ENCODE assay signal across 17 cellular contexts in genomic region chr11:82998697-82999096, GRCh38.
DNase-seq lines count a peak whose midpoint lies in the region; ATAC-seq and TF ChIP-seq lines count a peak whose summit lies in the region.
"Had no signal": no experiment of that assay in that cellular context is flagged by ENCODE, and none has a peak within 500 bp of the region (broad histone marks: within the 10 kb centered on the region; RNA-seq: fewer than 3 reads in every experiment).

No MANE protein-coding gene starts in this region.

- H3K4ac ChIP-seq in mesendoderm (ENCODE audit: low read depth, low read length) = no peak overlapping the region

- H3K4me3 Mint-ChIP-seq in activated CD4-positive, alpha-beta T cell treated with anti-CD3 and anti-CD28 coated beads, Interleukin-2, amount 10 ng/mL, durations not matched to agents 24 days and 14 days = no peak overlapping the region
- no peak overlapping the region for H3K4me3 Mint-ChIP-seq in activated T-helper 17 cell treated with anti-CD3 and anti-CD28 coated beads, Interleukin-2, amount 50 U/mL, for 72 hours
- H3K4me3 Mint-ChIP-seq: CD14-positive monocyte had no signal

- CTCF ChIA-PET in Panc1 (lab: Charles Lee) = interaction anchor here (1.0 kb wide), 1 partner anchor 131 kb away, joined by 4 read pairs; no protein-coding TSS in a partner anchor

- H3K27me3 ChIP-seq in Panc1 (ENCODE audit: control insufficient read depth, insufficient read depth, low read length) = no peaks in the 10 kb centered on the region
- H3K27me3 ChIP-seq in mesendoderm (ENCODE audit: insufficient read depth, low read length, poor library complexity) = no peaks in the 10 kb centered on the region

- H3K4me2 ChIP-seq in mesendoderm (ENCODE audit: low read length) = no peak overlapping the region
- H3K4me2 ChIP-seq: PC-9, SK-N-SH had no signal

- peaks cover 38% of the 10 kb centered on the region for H3K4me1 Mint-ChIP-seq in activated CD4-positive, alpha-beta T cell treated with anti-CD3 and anti-CD28 coated beads, Interleukin-2, amount 10 ng/mL, durations not matched to agents 24 days and 14 days
- H3K4me1 Mint-ChIP-seq in activated T-helper 17 cell treated with anti-CD3 and anti-CD28 coated beads, Interleukin-2, amount 50 U/mL, for 72 hours = peaks cover 37% of the 10 kb centered on the region
- H3K4me1 Mint-ChIP-seq: CD14-positive monocyte had no signal

- intact Hi-C loops in activated CD4-positive, alpha-beta T cell treated with anti-CD3 and anti-CD28 coated beads, Interleukin-2, amount 10 ng/mL, durations not matched to agents 24 days and 14 days (cut with micrococcal nuclease) = loop anchor here (5.0 to 10.0 kb wide), 2 partner anchors 119 to 286 kb away; partner anchors contain the start of gene CCDC90B
- intact Hi-C loops in Panc1 (cut with micrococcal nuclease; ENCODE audit: unreplicated experiment) = no loop called here

- H2BK120ac ChIP-seq in mesendoderm (ENCODE audit: low read depth, low read length) = no peak overlapping the region

- peaks cover 11% of the 10 kb centered on the region for H3K36me3 Mint-ChIP-seq in activated CD4-positive, alpha-beta T cell treated with anti-CD3 and anti-CD28 coated beads, Interleukin-2, amount 10 ng/mL, durations not matched to agents 24 days and 14 days (ENCODE audit: low read depth)
- no peaks in the 10 kb centered on the region for H3K36me3 Mint-ChIP-seq in activated T-helper 17 cell treated with anti-CD3 and anti-CD28 coated beads, Interleukin-2, amount 50 U/mL, for 72 hours (ENCODE audit: low read depth)
- H3K36me3 Mint-ChIP-seq: CD14-positive monocyte had no signal

- BruUV-seq in Panc1 (replicated peaks; lab: Mats Ljungman, UMichigan) = no TSS peak

- H3K79me2 ChIP-seq in mesendoderm (ENCODE audit: control insufficient read depth, insufficient read depth, low read length) = no peaks in the 10 kb centered on the region

- H3K4me1 ChIP-seq in Panc1 (ENCODE audit: control insufficient read depth, insufficient read depth, low read length) (peaks cover 17% of the 10 kb centered on the region), mesendoderm (ENCODE audit: control insufficient read depth, low read depth, low read length) (peaks cover 3% of the 10 kb centered on the region)

- POLR2A ChIA-PET in Panc1 (lab: Charles Lee) = interaction anchor here (0.6 to 1.0 kb wide), 3 partner anchors 9 to 351 kb away, joined by 3 to 5 read pairs (median 4); no protein-coding TSS in a partner anchor

- H3K27ac Mint-ChIP-seq in activated CD4-positive, alpha-beta T cell treated with anti-CD3 and anti-CD28 coated beads, Interleukin-2, amount 10 ng/mL, durations not matched to agents 24 days and 14 days = peak overlapping the region; percentile 42
- H3K27ac Mint-ChIP-seq in activated T-helper 17 cell treated with anti-CD3 and anti-CD28 coated beads, Interleukin-2, amount 50 U/mL, for 72 hours = no peak overlapping the region
- H3K27ac Mint-ChIP-seq: CD14-positive monocyte had no signal

- H3K56ac ChIP-seq in mesendoderm (ENCODE audit: low read length) = no peak overlapping the region

- no peaks in the 10 kb centered on the region for H3K9me3 ChIP-seq in Panc1 (ENCODE audit: control insufficient read depth, insufficient read depth, low read depth, low read length)
- H3K9me3 ChIP-seq: Caco-2, SK-N-SH had no signal

- peaks cover 7% of the 10 kb centered on the region for H3K9me3 Mint-ChIP-seq in activated CD4-positive, alpha-beta T cell treated with anti-CD3 and anti-CD28 coated beads, Interleukin-2, amount 10 ng/mL, durations not matched to agents 24 days and 14 days
- no peaks in the 10 kb centered on the region for H3K9me3 Mint-ChIP-seq in activated T-helper 17 cell treated with anti-CD3 and anti-CD28 coated beads, Interleukin-2, amount 50 U/mL, for 72 hours

- no peak for TF ChIP-seq CTCF in Panc1 (IDR thresholded peaks at IDR 0.05)

- H2BK5ac ChIP-seq in mesendoderm (ENCODE audit: low read length) = no peak overlapping the region

- no peak overlapping the region for H3K18ac ChIP-seq in mesendoderm (ENCODE audit: low read length)

- H3K27me3 Mint-ChIP-seq in activated CD4-positive, alpha-beta T cell treated with anti-CD3 and anti-CD28 coated beads, Interleukin-2, amount 10 ng/mL, durations not matched to agents 24 days and 14 days = no peaks in the 10 kb centered on the region
- H3K27me3 Mint-ChIP-seq in activated T-helper 17 cell treated with anti-CD3 and anti-CD28 coated beads, Interleukin-2, amount 50 U/mL, for 72 hours = no peaks in the 10 kb centered on the region

- in situ Hi-C loops in Panc1 (cut with HindIII; ENCODE audit: low pct_unique_long_range_greater_than_20kb, low sequenced_read_pairs) = no loop called here

- no peak overlapping the region for H3K4me3 ChIP-seq in Panc1 (ENCODE audit: low read depth in 2 of 2, low read length in 2 of 2)
- no peak overlapping the region for H3K4me3 ChIP-seq in mesendoderm (ENCODE audit: low read length)
- H3K4me3 ChIP-seq: GM12878, PC-9 had no signal

- no peaks in the 10 kb centered on the region for H3K36me3 ChIP-seq in Panc1 (ENCODE audit: control insufficient read depth, insufficient read depth, low read length)
- H3K36me3 ChIP-seq in mesendoderm (ENCODE audit: control insufficient read depth, insufficient read depth, low read length) = no peaks in the 10 kb centered on the region

- 0 out of 2 replicates have a peak overlapping the region, but pooled peaks have one; percentile 9 for H3K27ac ChIP-seq in Panc1 (ENCODE audit: low read length)
- no peak overlapping the region for H3K27ac ChIP-seq in mesendoderm (ENCODE audit: low read depth, low read length)
- H3K27ac ChIP-seq: PC-9 had no signal

- H3K23ac ChIP-seq in mesendoderm (ENCODE audit: low read length) = no peak overlapping the region

- H3K9ac ChIP-seq in mesendoderm (ENCODE audit: low read length) = no peak overlapping the region
- H3K9ac ChIP-seq: SK-N-SH had no signal

- no peak overlapping the region for H2BK15ac ChIP-seq in mesendoderm (replicated peaks; ENCODE audit: low read depth)

- no peaks in the 10 kb centered on the region for H3K79me1 ChIP-seq in mesendoderm (ENCODE audit: low read length)

- H2AK5ac ChIP-seq in mesendoderm (ENCODE audit: low read length) = no peak overlapping the region

- ATAC-seq in Panc1 (no peak), HG02642 (IDR thresholded peaks at IDR 0.05; ENCODE audit: poor library complexity, unreplicated experiment) (no peak)
- ATAC-seq in activated T-helper 17 cell treated with anti-CD3 and anti-CD28 coated beads, Interleukin-2, amount 50 U/mL, for 72 hours (replicated peaks) = no peak
- ATAC-seq: GM12878, HCT116 had no signal

- no peak overlapping the region for H4K5ac ChIP-seq in mesendoderm (ENCODE audit: low read length)

- no CpG with 5 or more reads among the region's 2 CpGs for WGBS in mesendoderm (ENCODE audit: extremely low coverage, insufficient coverage, low lambda C conversion rate)

- DNase-seq in activated CD4-positive, alpha-beta T cell treated with anti-CD3 and anti-CD28 coated beads, Interleukin-2, amount 10 ng/mL, durations not matched to agents 24 days and 14 days = no peak
- DNase-seq in activated CD4-positive, alpha-beta T cell treated with anti-CD3 and anti-CD28 coated beads for 4 hours = no peak
- DNase-seq in ELF-1 (ENCODE audit: low read depth, low spot score) = peak; percentile 34
- DNase-seq in Panc1 (ENCODE audit: low read depth, low spot score) = no peak
- DNase-seq in mesendoderm = peak; percentile 33
- DNase-seq in DMS 273 (lab: John Stamatoyannopoulos, UW; ENCODE audit: unreplicated experiment) = no peak
- DNase-seq: Caco-2, NCI-H1092 treated with DMSO at 0.1 percent for 48 hours, NCI-H1930, NCI-H2171 treated with DMSO at 0.1 percent for 48 hours, PC-9, SK-N-SH had no signal

- no peak overlapping the region for H4K8ac ChIP-seq in mesendoderm (ENCODE audit: low read depth, low read length)

Comparison
In these comparisons a context has a peak if more than half of its experiments do, and no peak if none do; other contexts are left out.
1. DNase-seq: peak in ELF-1 (single experiment) and mesendoderm (single experiment); none in activated CD4-positive, alpha-beta T cell treated with anti-CD3 and anti-CD28 coated beads, Interleukin-2, amount 10 ng/mL, durations not matched to agents 24 days and 14 days (single experiment), activated CD4-positive, alpha-beta T cell treated with anti-CD3 and anti-CD28 coated beads for 4 hours (0 of 2), Panc1 (single experiment) and DMS 273 (single experiment).